In the genomic region with DNA sequence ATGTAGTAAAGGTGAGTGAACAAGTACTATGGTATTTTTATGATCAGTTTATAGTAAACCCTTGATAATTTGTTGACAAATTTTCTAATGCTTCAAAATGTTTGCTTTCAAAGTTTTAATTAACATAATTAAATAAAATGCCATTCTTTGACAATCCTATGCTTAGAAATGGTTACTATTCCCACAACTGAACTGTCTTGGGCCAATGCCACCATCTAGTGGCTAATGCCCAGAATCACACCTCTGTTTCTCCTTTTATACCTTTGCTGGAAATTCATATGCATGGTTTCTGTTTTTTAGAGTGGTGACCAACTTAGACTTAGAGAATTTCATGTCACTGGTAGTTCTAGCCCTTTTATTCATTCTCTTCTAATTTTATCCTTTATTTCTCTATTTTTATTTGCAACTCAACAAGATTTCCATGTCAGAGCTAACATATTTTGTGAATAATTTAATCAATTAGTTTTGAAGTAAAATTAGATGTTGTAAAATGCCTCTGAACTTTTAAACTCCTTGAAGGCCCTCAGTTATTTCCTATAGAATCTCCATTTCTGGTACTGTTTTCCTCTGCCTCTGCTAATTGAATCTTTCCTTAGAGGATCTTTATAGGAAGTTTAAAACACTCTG, we compare ENCODE assay signal across 8 cellular contexts. TPM values are rescaled to one million over a fixed set of nuclear protein-coding genes. Genes with fewer than 3 reads are reported as not detected.
DNase-seq lines count a peak whose midpoint lies in the region; ATAC-seq and TF ChIP-seq lines count a peak whose summit lies in the region.

No MANE protein-coding gene starts in this region.

- H3K36me3 Mint-ChIP-seq in CD4-positive, alpha-beta T cell (ENCODE audit: low read depth) = peaks cover 53% of the 10 kb centered on the region

- POLR2A ChIA-PET in CD4-positive, alpha-beta T cell (lab: Charles Lee) = interaction anchor here (0.6 to 1.9 kb wide), 5 partner anchors 12 to 355 kb away, joined by 4 to 11 read pairs (median 5); no protein-coding TSS in a partner anchor

- no peaks in the 10 kb centered on the region for H3K27me3 ChIP-seq in CD4-positive, alpha-beta T cell (ENCODE audit: control insufficient read depth, insufficient read depth, low read length)

- no peak overlapping the region for H3K27ac Mint-ChIP-seq in CD4-positive, alpha-beta T cell

- H3K4me3 Mint-ChIP-seq in CD4-positive, alpha-beta T cell = no peak overlapping the region

- no peaks in the 10 kb centered on the region for H3K9me3 Mint-ChIP-seq in CD4-positive, alpha-beta T cell

- no peaks in the 10 kb centered on the region for H3K9me3 ChIP-seq in CD4-positive, alpha-beta T cell (ENCODE audit: control insufficient read depth, low read length)

- H3K4me3 ChIP-seq in WI38 (ENCODE audit: low read depth, low read length) = no peak overlapping the region
- H3K4me3 ChIP-seq in choroid plexus epithelial cell (ENCODE audit: low read depth, low read length) = no peak overlapping the region

- TF ChIP-seq CTCF in CD4-positive, alpha-beta T cell (IDR thresholded peaks at IDR 0.05) = peak; percentile 99
- peak; percentile 67 for TF ChIP-seq CTCF in GM20000 (IDR thresholded peaks at IDR 0.05; ENCODE audit: extremely low read depth, missing control alignments)
- peak; percentile 72 for TF ChIP-seq CTCF in WI38 (IDR thresholded peaks at IDR 0.05; ENCODE audit: low read depth, low read length)
- TF ChIP-seq CTCF in choroid plexus epithelial cell (conservative IDR thresholded peaks at IDR 0.05; ENCODE audit: low read depth, low read length) = peak; percentile 90

- no peaks in the 10 kb centered on the region for H3K27me3 Mint-ChIP-seq in CD4-positive, alpha-beta T cell

- peak; percentile 90 for ATAC-seq in CD4-positive, alpha-beta T cell (ENCODE audit: poor library complexity)
- ATAC-seq in GM21526 (IDR thresholded peaks at IDR 0.05; ENCODE audit: low FRiP score, unreplicated experiment) = no peak

- peak; percentile 26 to 51 (median 32) for DNase-seq in CD4-positive, alpha-beta T cell
- DNase-seq in GM20000 (ENCODE audit: low spot score) (peak; percentile 52), NCI-H146 treated with DMSO at 0.1 percent for 48 hours (lab: John Stamatoyannopoulos, UW; ENCODE audit: unreplicated experiment) (peak; percentile 14), choroid plexus epithelial cell (ENCODE audit: low read depth) (peak; percentile 74), left kidney (ENCODE audit: low read depth, low spot score) (peak; percentile 76)
- DNase-seq in stimulated activated CD4-positive, alpha-beta T cell treated with anti-CD3 and anti-CD28 coated beads, TNF-alpha, amount 100 ng/mL, for 1 hour (ENCODE audit: low read depth in 3 of 3, low spot score in 1 of 3) = peak in 2 of 3 donors; percentile 5 to 38

- intact Hi-C loops in CD4-positive, alpha-beta T cell (cut with DNase I, micrococcal nuclease) = loop anchor here (1.0 to 5.0 kb wide), 5 partner anchors 163 to 1459 kb away; no protein-coding TSS in a partner anchor

- CTCF ChIA-PET in CD4-positive, alpha-beta T cell (lab: Charles Lee) = interaction anchor here (0.7 to 5.6 kb wide), 12 partner anchors 32 to 340 kb away, joined by 3 to 37 read pairs (median 4); no protein-coding TSS in a partner anchor

- H3K27ac ChIP-seq in CD4-positive, alpha-beta T cell (ENCODE audit: low read depth, low read length) = no peak overlapping the region

- H3K4me1 Mint-ChIP-seq in CD4-positive, alpha-beta T cell (ENCODE audit: low read depth) = no peaks in the 10 kb centered on the region

RNA-seq across cellular contexts. Expression of a gene that starts 31.1 kb away (rescaled TPM):
- 10 to 100 TPM; 57.7 to 58.4 TPM for total RNA-seq in CD4-positive, alpha-beta T cell

Comparison
In these comparisons a context has a peak if more than half of its experiments do, and no peak if none do; other contexts are left out.
1. DNase-seq: peak in every context shown above with its lines; median percentile 76 in left kidney; 74 in choroid plexus epithelial cell; 52 in GM20000; 32 in CD4-positive, alpha-beta T cell; 22 in stimulated activated CD4-positive, alpha-beta T cell treated with anti-CD3 and anti-CD28 coated beads, TNF-alpha, amount 100 ng/mL, for 1 hour; 14 in NCI-H146 treated with DMSO at 0.1 percent for 48 hours.